Comparison of ENCODE assay signal across 18 cellular contexts in the genomic region with DNA sequence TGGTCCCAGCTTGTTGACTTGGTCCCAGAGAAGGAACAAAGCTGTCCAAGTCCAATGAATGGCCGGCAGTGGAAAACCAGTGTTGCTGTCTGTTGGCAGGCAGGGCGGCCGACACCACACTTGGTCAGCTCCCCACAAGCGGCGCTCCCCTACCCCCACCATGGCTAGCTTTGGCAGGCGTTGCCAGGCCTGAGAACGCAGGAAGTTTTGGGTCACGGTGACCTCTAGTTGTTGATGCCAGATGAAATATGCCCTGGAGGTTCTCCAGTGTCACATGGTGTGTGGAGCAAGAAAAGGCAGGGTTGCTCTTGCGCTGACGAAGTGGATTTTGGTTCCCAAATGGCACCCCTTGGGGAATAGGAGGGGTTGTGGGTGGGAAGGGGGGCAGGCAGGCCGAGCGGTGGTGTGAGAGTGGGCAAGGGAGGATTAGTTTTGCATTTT.
DNase-seq lines count a peak whose midpoint lies in the region; ATAC-seq, FAIRE-seq and TF ChIP-seq lines count a peak whose summit lies in the region.
"Had no signal": no experiment of that assay in that cellular context is flagged by ENCODE, and none has a peak within 500 bp of the region (broad histone marks: within the 10 kb centered on the region; RNA-seq: fewer than 3 reads in every experiment).

No MANE protein-coding gene starts in this region.

- no peaks in the 10 kb centered on the region for H3K27me3 Mint-ChIP-seq in Calu3 (ENCODE audit: unreplicated experiment)
- H3K27me3 Mint-ChIP-seq: CD4-positive, alpha-beta T cell had no signal

- dilution Hi-C loops in mammary epithelial cell (cut with HindIII; ENCODE audit: low sequenced_read_pairs) = no loop called here

- H3K27ac ChIP-seq in breast epithelium (peak overlapping the region; percentile 91 to 98), mammary epithelial cell (ENCODE audit: insufficient read depth, low read depth, low read length) (no peak overlapping the region), kidney (ENCODE audit: low read depth in 2 of 2, low read length in 2 of 2) (peak overlapping the region in 1 of 2 donors; percentile 54), sigmoid colon (peak overlapping the region in 3 of 4 donors; percentile 19 to 64 (median 42)), aorta (ENCODE audit: low read depth in 1 of 2, low read length in 2 of 2) (no peak overlapping the region)
- H3K27ac ChIP-seq: 22Rv1, RWPE1 had no signal

- H3K9me3 ChIP-seq in breast epithelium (no peaks in the 10 kb centered on the region), mammary epithelial cell (replicated peaks; ENCODE audit: insufficient read depth, low read length) (no peaks in the 10 kb centered on the region), kidney (ENCODE audit: control insufficient read depth in 1 of 2, low read length in 2 of 2) (no peaks in the 10 kb centered on the region), sigmoid colon (no peaks in the 10 kb centered on the region), aorta (ENCODE audit: control insufficient read depth, low read length) (no peaks in the 10 kb centered on the region), HAP-1 (no peaks in the 10 kb centered on the region)

- no peak overlapping the region for H3K27ac Mint-ChIP-seq in Calu3 (ENCODE audit: unreplicated experiment)
- H3K27ac Mint-ChIP-seq: CD4-positive, alpha-beta T cell had no signal

- TF ChIP-seq CTCF in breast epithelium (IDR thresholded peaks at IDR 0.05) (no peak), mammary epithelial cell (conservative IDR thresholded peaks at IDR 0.05 in 1 of 2, IDR thresholded peaks at IDR 0.05 in 1 of 2; ENCODE audit: extremely low read depth in 1 of 2, insufficient read depth in 1 of 2, low read depth in 1 of 2, low read length in 2 of 2) (no peak), kidney (IDR thresholded peaks at IDR 0.05; ENCODE audit: borderline replicate concordance, extremely low read depth, insufficient read depth) (no peak), sigmoid colon (IDR thresholded peaks at IDR 0.05) (no peak), Calu3 (IDR thresholded peaks at IDR 0.05; ENCODE audit: unreplicated experiment) (no peak)

- DNase-seq in breast epithelium (ENCODE audit: low spot score in 2 of 2) (peak; percentile 89 to 91), mammary epithelial cell (no peak), kidney (peak; percentile 91), sigmoid colon (peak; percentile 85), aorta (peak; percentile 88 to 92), NCI-H526 (lab: John Stamatoyannopoulos, UW) (no peak), HAP-1 (ENCODE audit: low spot score in 2 of 2) (no peak), Calu3 (no peak)
- DNase-seq: activated CD4-positive, CD25-positive, alpha-beta regulatory T cell treated with anti-CD3 and anti-CD28 coated beads, Interleukin-2, amount 50 U/mL, for 72 hours; activated T-cell treated with anti-CD3 and anti-CD28 coated beads, Interleukin-2, amount 50 U/mL, for 4 hours; CD4-positive, alpha-beta T cell; EL; NCI-H187; T-helper 1 cell had no signal

- no peaks in the 10 kb centered on the region for H3K36me3 ChIP-seq in breast epithelium
- H3K36me3 ChIP-seq in mammary epithelial cell (ENCODE audit: insufficient read depth, low read length) = no peaks in the 10 kb centered on the region
- no peaks in the 10 kb centered on the region for H3K36me3 ChIP-seq in kidney (ENCODE audit: control insufficient read depth in 1 of 2, insufficient read depth in 2 of 2, low read length in 2 of 2)
- no peaks in the 10 kb centered on the region for H3K36me3 ChIP-seq in sigmoid colon
- no peaks in the 10 kb centered on the region for H3K36me3 ChIP-seq in aorta (ENCODE audit: control insufficient read depth in 1 of 2, insufficient read depth in 2 of 2, low read length in 1 of 2)
- no peaks in the 10 kb centered on the region for H3K36me3 ChIP-seq in HAP-1 (replicated peaks)

- TF ChIP-seq POLR2A in breast epithelium (IDR thresholded peaks at IDR 0.05) = no peak
- no peak for TF ChIP-seq POLR2A in sigmoid colon (IDR thresholded peaks at IDR 0.05)

- no peak overlapping the region for H3K4me2 ChIP-seq in mammary epithelial cell (ENCODE audit: insufficient read depth, low read depth, low read length)

- CTCF ChIA-PET in mammary epithelial cell (lab: Charles Lee; ENCODE audit: low non-redundant PET) (no interaction called here), Calu3 (lab: Charles Lee) (interaction anchor here (0.6 kb wide), 1 partner anchor 1362 kb away, joined by 7 read pairs; no protein-coding TSS in a partner anchor)

- TF ChIP-seq EP300 in sigmoid colon (IDR thresholded peaks at IDR 0.05) = no peak

- H3K27me3 ChIP-seq in breast epithelium = no peaks in the 10 kb centered on the region
- no peaks in the 10 kb centered on the region for H3K27me3 ChIP-seq in mammary epithelial cell (ENCODE audit: insufficient read depth, low read length)
- H3K27me3 ChIP-seq in sigmoid colon = no peaks in the 10 kb centered on the region
- H3K27me3 ChIP-seq in aorta (ENCODE audit: control insufficient read depth in 1 of 2, insufficient read depth in 2 of 2, low read length in 1 of 2) = no peaks in the 10 kb centered on the region
- H3K27me3 ChIP-seq in HAP-1 (ENCODE audit: low read depth) = no peaks in the 10 kb centered on the region

- peak overlapping the region; percentile 11 to 44 (median 16) for H3K4me3 ChIP-seq in breast epithelium
- no peak overlapping the region for H3K4me3 ChIP-seq in mammary epithelial cell (replicated peaks in 1 of 3; ENCODE audit: insufficient read depth in 1 of 3, low read depth in 2 of 3, low read length in 3 of 3)
- H3K4me3 ChIP-seq in kidney (ENCODE audit: low read length in 2 of 2) = no peak overlapping the region
- H3K4me3 ChIP-seq in sigmoid colon = no peak overlapping the region
- H3K4me3 ChIP-seq in aorta (ENCODE audit: low read length in 2 of 2) = no peak overlapping the region
- H3K4me3 ChIP-seq in HAP-1 = no peak overlapping the region

- FAIRE-seq in kidney (lab: Jason Lieb, UNC) = no peak
- FAIRE-seq: colon, GM12891 had no signal

- no peaks in the 10 kb centered on the region for H3K4me1 Mint-ChIP-seq in Calu3 (ENCODE audit: low read depth, unreplicated experiment)

- H3K9ac ChIP-seq in mammary epithelial cell (ENCODE audit: insufficient read depth, low read length) (no peak overlapping the region), kidney (ENCODE audit: low read length in 2 of 2) (no peak overlapping the region)

- no peak overlapping the region for H2AFZ ChIP-seq in mammary epithelial cell (ENCODE audit: low read depth, low read length)

- H3K79me2 ChIP-seq in mammary epithelial cell (ENCODE audit: insufficient read depth, low read length) = no peaks in the 10 kb centered on the region

- no peaks in the 10 kb centered on the region for H4K20me1 ChIP-seq in mammary epithelial cell (ENCODE audit: insufficient read depth, low read length)

- H3K4me3 Mint-ChIP-seq in Calu3 (ENCODE audit: low read depth, unreplicated experiment) = no peak overlapping the region
- H3K4me3 Mint-ChIP-seq: activated T-cell treated with anti-CD3 and anti-CD28 coated beads, Interleukin-2, amount 50 U/mL, for 4 hours; CD4-positive, alpha-beta T cell had no signal

- H3K4me1 ChIP-seq in breast epithelium = peaks cover 6 to 27% of the 10 kb centered on the region in 2 donors
- H3K4me1 ChIP-seq in mammary epithelial cell (ENCODE audit: insufficient read depth, low read length) = no peaks in the 10 kb centered on the region
- no peaks in the 10 kb centered on the region for H3K4me1 ChIP-seq in kidney (ENCODE audit: control insufficient read depth in 1 of 2, insufficient read depth in 1 of 2, low read depth in 1 of 2, low read length in 2 of 2)
- H3K4me1 ChIP-seq in sigmoid colon = no peaks in the 10 kb centered on the region
- H3K4me1 ChIP-seq in aorta (ENCODE audit: control insufficient read depth in 1 of 2, insufficient read depth in 2 of 2, low read length in 2 of 2) = no peaks in the 10 kb centered on the region
- H3K4me1 ChIP-seq in HAP-1 = no peaks in the 10 kb centered on the region

- ATAC-seq in aorta (ENCODE audit: low FRiP score) = peak; percentile 91
- ATAC-seq: activated T-cell treated with anti-CD3 and anti-CD28 coated beads, Interleukin-2, amount 50 U/mL, for 4 hours had no signal

- BruUV-seq in mammary epithelial cell (replicated peaks; lab: Mats Ljungman, UMichigan) (no TSS peak), Calu3 (replicated peaks; lab: Mats Ljungman, UMichigan) (no TSS peak)

- in situ Hi-C loops in mammary epithelial cell (cut with MboI; ENCODE audit: low sequenced_read_pairs in 2 of 2) (no loop called here), HAP-1 (cut with MboI; ENCODE audit: low sequenced_read_pairs) (no loop called here)

- peaks cover 2% of the 10 kb centered on the region for H3K9me3 Mint-ChIP-seq in Calu3 (ENCODE audit: low read depth, unreplicated experiment)
- H3K9me3 Mint-ChIP-seq: activated T-cell treated with anti-CD3 and anti-CD28 coated beads, Interleukin-2, amount 50 U/mL, for 4 hours; CD4-positive, alpha-beta T cell had no signal

- H3K36me3 Mint-ChIP-seq in Calu3 (ENCODE audit: insufficient read depth, unreplicated experiment) = no peaks in the 10 kb centered on the region

- WGBS in mammary epithelial cell (ENCODE audit: low coverage, missing lambda C conversion rate) = 84% methylated on average over 8 of the region's 12 CpGs
- WGBS in sigmoid colon, 2 donors = 87 to 88% methylated on average over 12 of the region's 12 CpGs
- 70 to 72% methylated on average over 12 of the region's 12 CpGs for WGBS in aorta, 2 donors

- intact Hi-C loops in breast epithelium (cut with DNase I; ENCODE audit: low total_unique reads) = no loop called here
- intact Hi-C loops in mammary epithelial cell (cut with micrococcal nuclease) = no loop called here
- intact Hi-C loops in kidney (cut with DNase I) = no loop called here
- intact Hi-C loops in sigmoid colon (cut with DNase I) = no loop called here
- intact Hi-C loops in aorta (cut with DNase I) = no loop called here
- intact Hi-C loops in Calu3 (cut with micrococcal nuclease; ENCODE audit: unreplicated experiment) = no loop called here

Comparison
In these comparisons a context has a peak if more than half of its experiments do, and no peak if none do; other contexts are left out.
1. DNase-seq: peak in breast epithelium (2 of 2), kidney (single experiment), sigmoid colon (single experiment) and aorta (2 of 2); none in mammary epithelial cell (single experiment), NCI-H526 (0 of 2), HAP-1 (0 of 2) and Calu3 (single experiment).
2. H3K27ac ChIP-seq: peak in breast epithelium (2 of 2) and sigmoid colon (3 of 4); none in mammary epithelial cell (single experiment) and aorta (0 of 2).
3. H3K4me3 ChIP-seq: peak in breast epithelium (3 of 3); none in mammary epithelial cell (0 of 3), kidney (0 of 2), sigmoid colon (0 of 4), aorta (0 of 2) and HAP-1 (single experiment).